Comparison of ENCODE assay signal across 2 cellular contexts in the genomic region with DNA sequence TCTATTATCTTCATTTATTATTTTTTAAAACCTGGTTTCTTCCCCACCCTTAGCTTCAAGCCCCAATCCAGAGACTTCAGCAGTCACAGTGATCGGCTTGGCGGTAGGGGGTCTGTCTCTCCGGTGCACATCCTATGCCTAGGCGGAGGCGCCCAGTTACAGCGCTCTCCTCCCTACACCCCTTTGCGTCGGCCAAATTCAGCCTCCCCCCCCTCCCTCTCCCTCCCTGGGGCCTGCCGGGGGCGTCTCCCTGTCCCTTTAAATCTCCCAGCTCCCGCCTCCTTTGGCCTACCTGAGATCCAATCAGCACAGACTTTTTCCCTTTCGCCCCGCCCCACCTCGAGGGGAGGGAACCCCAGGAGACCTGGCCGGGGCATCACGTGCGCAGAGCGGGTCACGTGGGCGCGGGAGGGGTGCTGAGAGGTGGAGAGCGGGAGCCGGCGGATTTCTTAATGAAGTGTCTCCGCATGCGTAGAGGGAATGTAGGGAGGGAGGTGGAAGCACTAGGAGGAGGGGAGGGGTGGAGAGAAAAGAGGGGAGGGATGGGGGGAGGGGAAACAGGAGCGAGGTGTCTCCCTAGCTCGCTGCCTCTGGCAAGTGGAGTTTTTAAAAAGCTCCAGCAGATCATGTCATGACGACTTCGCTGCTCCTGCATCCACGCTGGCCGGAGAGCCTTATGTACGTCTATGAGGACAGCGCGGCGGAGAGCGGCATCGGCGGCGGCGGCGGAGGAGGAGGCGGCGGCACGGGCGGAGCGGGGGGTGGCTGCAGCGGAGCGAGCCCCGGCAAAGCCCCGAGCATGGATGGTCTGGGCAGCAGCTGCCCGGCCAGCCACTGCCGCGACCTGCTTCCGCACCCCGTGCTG.
TF ChIP-seq lines count a peak whose summit lies in the region.

Gene HOXC13, plus strand, starts transcription at position 556 of the 865 bp plus-strand sequence. Its CDS starts 76 bp downstream, at position 632.

TF ChIP-seq in Ishikawa, 13 proteins besides CTCF, POLR2A, EP300 and RAD21:
- TF ChIP-seq, protein P1, sequence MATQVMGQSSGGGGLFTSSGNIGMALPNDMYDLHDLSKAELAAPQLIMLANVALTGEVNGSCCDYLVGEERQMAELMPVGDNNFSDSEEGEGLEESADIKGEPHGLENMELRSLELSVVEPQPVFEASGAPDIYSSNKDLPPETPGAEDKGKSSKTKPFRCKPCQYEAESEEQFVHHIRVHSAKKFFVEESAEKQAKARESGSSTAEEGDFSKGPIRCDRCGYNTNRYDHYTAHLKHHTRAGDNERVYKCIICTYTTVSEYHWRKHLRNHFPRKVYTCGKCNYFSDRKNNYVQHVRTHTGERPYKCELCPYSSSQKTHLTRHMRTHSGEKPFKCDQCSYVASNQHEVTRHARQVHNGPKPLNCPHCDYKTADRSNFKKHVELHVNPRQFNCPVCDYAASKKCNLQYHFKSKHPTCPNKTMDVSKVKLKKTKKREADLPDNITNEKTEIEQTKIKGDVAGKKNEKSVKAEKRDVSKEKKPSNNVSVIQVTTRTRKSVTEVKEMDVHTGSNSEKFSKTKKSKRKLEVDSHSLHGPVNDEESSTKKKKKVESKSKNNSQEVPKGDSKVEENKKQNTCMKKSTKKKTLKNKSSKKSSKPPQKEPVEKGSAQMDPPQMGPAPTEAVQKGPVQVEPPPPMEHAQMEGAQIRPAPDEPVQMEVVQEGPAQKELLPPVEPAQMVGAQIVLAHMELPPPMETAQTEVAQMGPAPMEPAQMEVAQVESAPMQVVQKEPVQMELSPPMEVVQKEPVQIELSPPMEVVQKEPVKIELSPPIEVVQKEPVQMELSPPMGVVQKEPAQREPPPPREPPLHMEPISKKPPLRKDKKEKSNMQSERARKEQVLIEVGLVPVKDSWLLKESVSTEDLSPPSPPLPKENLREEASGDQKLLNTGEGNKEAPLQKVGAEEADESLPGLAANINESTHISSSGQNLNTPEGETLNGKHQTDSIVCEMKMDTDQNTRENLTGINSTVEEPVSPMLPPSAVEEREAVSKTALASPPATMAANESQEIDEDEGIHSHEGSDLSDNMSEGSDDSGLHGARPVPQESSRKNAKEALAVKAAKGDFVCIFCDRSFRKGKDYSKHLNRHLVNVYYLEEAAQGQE (IDR thresholded peaks at IDR 0.05; ENCODE audit: low read depth) = no peak
- TF ChIP-seq ZBTB7A (IDR thresholded peaks at IDR 0.05; ENCODE audit: low read depth) = no peak
- no peak for TF ChIP-seq FOXM1 (IDR thresholded peaks at IDR 0.05; ENCODE audit: borderline replicate concordance, low read depth)
- no peak for TF ChIP-seq EGR1 (IDR thresholded peaks at IDR 0.05)
- no peak for TF ChIP-seq TEAD4 (IDR thresholded peaks at IDR 0.05)
- no peak for TF ChIP-seq TCF12 (IDR thresholded peaks at IDR 0.05; ENCODE audit: low read depth)
- TF ChIP-seq CEBPB (IDR thresholded peaks at IDR 0.05) = no peak
- TF ChIP-seq CREB1 (IDR thresholded peaks at IDR 0.05; ENCODE audit: low read depth) = no peak
- TF ChIP-seq YY1 (IDR thresholded peaks at IDR 0.05; ENCODE audit: low read depth) = no peak
- TF ChIP-seq NFIC (IDR thresholded peaks at IDR 0.05) = no peak
- peak; percentile 63; the same call in 1 of the 2 replicates for TF ChIP-seq MAX (IDR thresholded peaks at IDR 0.05)
- TF ChIP-seq TAF1 (IDR thresholded peaks at IDR 0.05; ENCODE audit: low read depth) = no peak
- TF ChIP-seq, protein P2, sequence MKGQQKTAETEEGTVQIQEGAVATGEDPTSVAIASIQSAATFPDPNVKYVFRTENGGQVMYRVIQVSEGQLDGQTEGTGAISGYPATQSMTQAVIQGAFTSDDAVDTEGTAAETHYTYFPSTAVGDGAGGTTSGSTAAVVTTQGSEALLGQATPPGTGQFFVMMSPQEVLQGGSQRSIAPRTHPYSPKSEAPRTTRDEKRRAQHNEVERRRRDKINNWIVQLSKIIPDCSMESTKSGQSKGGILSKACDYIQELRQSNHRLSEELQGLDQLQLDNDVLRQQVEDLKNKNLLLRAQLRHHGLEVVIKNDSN (IDR thresholded peaks at IDR 0.05) = peak; percentile 98
TF ChIP-seq in Ishikawa: peak in this region for 2.

TF ChIP-seq in SK-N-SH, 30 proteins besides CTCF, POLR2A, EP300 and RAD21 (continued from another document):
- no peak for TF ChIP-seq ZBTB33 (IDR thresholded peaks at IDR 0.05; ENCODE audit: borderline replicate concordance, low read depth)
- no peak for TF ChIP-seq NRF1 (IDR thresholded peaks at IDR 0.05; ENCODE audit: low read depth, low read length)
- TF ChIP-seq TAF1 (IDR thresholded peaks at IDR 0.05; ENCODE audit: borderline replicate concordance, low read depth, low read length) = no peak
- no peak for TF ChIP-seq FOSL2 (IDR thresholded peaks at IDR 0.05; ENCODE audit: borderline replicate concordance, low read depth)
- TF ChIP-seq, protein P3, sequence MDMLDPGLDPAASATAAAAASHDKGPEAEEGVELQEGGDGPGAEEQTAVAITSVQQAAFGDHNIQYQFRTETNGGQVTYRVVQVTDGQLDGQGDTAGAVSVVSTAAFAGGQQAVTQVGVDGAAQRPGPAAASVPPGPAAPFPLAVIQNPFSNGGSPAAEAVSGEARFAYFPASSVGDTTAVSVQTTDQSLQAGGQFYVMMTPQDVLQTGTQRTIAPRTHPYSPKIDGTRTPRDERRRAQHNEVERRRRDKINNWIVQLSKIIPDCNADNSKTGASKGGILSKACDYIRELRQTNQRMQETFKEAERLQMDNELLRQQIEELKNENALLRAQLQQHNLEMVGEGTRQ (IDR thresholded peaks at IDR 0.05; ENCODE audit: borderline replicate concordance, low read depth, low read length) = peak; percentile 67; the same call in 1 of the 2 replicates
- no peak for TF ChIP-seq FOXJ3 (CRISPR knock-in tag; IDR thresholded peaks at IDR 0.05)
- TF ChIP-seq FOXM1 (IDR thresholded peaks at IDR 0.05; ENCODE audit: low read depth) = no peak
- TF ChIP-seq, protein P2 (IDR thresholded peaks at IDR 0.05; ENCODE audit: borderline replicate concordance, low read depth) = peak; percentile 88
- no peak for TF ChIP-seq TCF12 (IDR thresholded peaks at IDR 0.05)
